In the genomic region with DNA sequence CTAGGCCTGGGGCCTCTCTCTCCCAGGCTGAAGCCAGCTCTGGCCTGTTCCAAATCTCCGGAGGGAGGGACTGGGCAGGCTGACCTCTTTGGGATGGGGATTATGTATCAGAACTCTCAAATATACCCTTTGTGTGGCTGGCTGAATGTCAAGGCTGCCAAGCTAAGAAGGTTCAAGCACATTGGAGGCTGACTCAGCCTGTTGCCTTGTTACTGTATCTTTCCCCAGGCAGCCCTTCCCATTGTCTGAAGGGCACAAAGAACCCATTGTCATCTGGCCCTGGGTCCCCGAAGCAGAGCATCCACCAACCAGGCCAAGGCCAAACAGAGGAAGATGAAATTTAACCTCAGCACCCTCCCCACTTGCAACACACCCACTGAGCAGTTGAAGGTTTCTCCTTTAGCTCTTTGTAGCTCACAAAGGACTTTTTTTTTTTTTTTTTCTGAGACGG, we compare ENCODE assay signal across 16 cellular contexts. TPM values are rescaled to one million over a fixed set of nuclear protein-coding genes. Genes with fewer than 3 reads are reported as not detected.
DNase-seq lines count a peak whose midpoint lies in the region; ATAC-seq and FAIRE-seq lines count a peak whose summit lies in the region.
"Had no signal": no experiment of that assay in that cellular context is flagged by ENCODE, and none has a peak within 500 bp of the region (broad histone marks: within the 10 kb centered on the region; RNA-seq: fewer than 3 reads in every experiment).

No MANE protein-coding gene starts in this region.

- intact Hi-C loops in right cardiac atrium (cut with DNase I): no loop called here
- intact Hi-C loops in Right ventricle myocardium inferior (cut with DNase I): no loop called here

- H3K27ac ChIP-seq in right cardiac atrium (ENCODE audit: low read length): peak overlapping the region; percentile 13
- H3K27ac ChIP-seq: transverse colon had no signal

- H3K4me3 ChIP-seq in right cardiac atrium (ENCODE audit: low read length): no peak overlapping the region
- no peak overlapping the region for H3K4me3 ChIP-seq in neuron (ENCODE audit: low read length)
- H3K4me3 ChIP-seq: coronary artery, right atrium auricular region, transverse colon had no signal

- peak in 2 of 3 donors; percentile 51 to 70 for DNase-seq in right cardiac atrium
- no peak for DNase-seq in Right ventricle myocardium inferior (ENCODE audit: missing footprints)
- peak; percentile 84 for DNase-seq in fibroblast of peridontal ligament (ENCODE audit: extremely low read depth)
- peak; percentile 86 for DNase-seq in urothelium cell line (ENCODE audit: low spot score)
- DNase-seq in cerebellum (ENCODE audit: low spot score): no peak
- DNase-seq: activated gamma-delta T cell, KBM-7, NCI-H2081, transverse colon had no signal

- H3K9me3 ChIP-seq in right cardiac atrium (ENCODE audit: control insufficient read depth, low read length) (no peaks in the 10 kb centered on the region), neuron (ENCODE audit: low read length) (no peaks in the 10 kb centered on the region)
- H3K9me3 ChIP-seq: right atrium auricular region, transverse colon had no signal

- ATAC-seq in right cardiac atrium (peak in 1 of 2 donors; percentile 17), Right ventricle myocardium inferior (no peak), HG03175 (IDR thresholded peaks at IDR 0.05; ENCODE audit: unreplicated experiment) (no peak), HG03196 (IDR thresholded peaks at IDR 0.05; ENCODE audit: unreplicated experiment) (no peak)

- no peaks in the 10 kb centered on the region for H3K36me3 ChIP-seq in neuron (ENCODE audit: insufficient read depth, low read length)
- H3K36me3 ChIP-seq: right atrium auricular region, transverse colon had no signal

- H3K27me3 ChIP-seq in right cardiac atrium (ENCODE audit: control insufficient read depth, insufficient read depth) (no peaks in the 10 kb centered on the region), neuron (ENCODE audit: insufficient read depth, low read length) (no peaks in the 10 kb centered on the region)
- H3K27me3 ChIP-seq: right atrium auricular region, transverse colon had no signal

- H2AFZ ChIP-seq in neuron (ENCODE audit: low read depth, low read length): peak overlapping the region; percentile 1

- no peak for FAIRE-seq in urothelium cell line (lab: Jason Lieb, UNC)
- FAIRE-seq: A204.1, D721Med had no signal

- H3K4me1 ChIP-seq in right cardiac atrium (ENCODE audit: control insufficient read depth, insufficient read depth, low read length): no peaks in the 10 kb centered on the region
- H3K4me1 ChIP-seq in neuron (ENCODE audit: insufficient read depth, low read length): peaks cover 26% of the 10 kb centered on the region

- WGBS in right cardiac atrium: 73% methylated on average over 3 of the region's 3 CpGs

RNA-seq across cellular contexts. Expression of gene SPARC, which starts 7.3 kb away (rescaled TPM):
- total RNA-seq in right cardiac atrium (100 to 1,000 TPM; 440 to 896 (median 629) TPM), Right ventricle myocardium inferior (517 TPM), cerebellum (148 TPM)
- 301 TPM for polyA plus RNA-seq in right cardiac atrium

Comparison
In these comparisons a context has a peak if more than half of its experiments do, and no peak if none do; other contexts are left out.
1. DNase-seq: peak in right cardiac atrium (2 of 3), fibroblast of peridontal ligament (single experiment) and urothelium cell line (single experiment); none in Right ventricle myocardium inferior (single experiment) and cerebellum (single experiment).